Comparison of ENCODE assay signal across 2 cellular contexts in the genomic region with DNA sequence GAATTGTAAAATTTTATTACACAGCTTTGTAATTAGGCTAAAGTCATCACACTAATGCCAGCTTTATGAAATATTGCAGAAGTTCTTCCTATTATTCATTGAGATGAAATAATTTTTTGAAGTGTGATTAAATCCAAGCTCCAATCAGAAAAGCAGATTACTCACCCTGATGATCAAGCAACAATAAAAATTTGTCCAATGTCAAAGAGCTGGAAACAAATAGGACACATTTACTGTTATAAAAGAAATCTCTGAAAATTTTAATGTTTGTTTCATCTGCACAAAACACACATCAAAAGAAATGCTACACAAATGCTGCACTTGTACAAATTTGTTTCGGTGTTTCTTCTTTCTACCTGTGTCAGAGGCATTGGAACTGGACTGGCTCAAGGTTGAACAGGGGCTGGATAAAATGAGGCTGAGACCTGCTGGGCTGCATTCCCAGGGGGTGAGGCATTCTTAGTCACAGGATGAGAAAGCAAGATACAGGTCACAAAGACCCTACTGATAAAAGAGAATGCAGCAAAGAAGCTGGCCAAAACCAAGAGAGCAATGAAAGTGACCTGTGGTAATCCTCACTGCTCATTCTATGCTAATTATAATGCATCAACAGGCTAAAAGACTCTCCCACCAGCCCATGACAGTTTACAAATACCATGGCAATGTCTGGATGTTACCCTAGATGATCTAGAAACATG.
A peak's percentile ranks its signal among the peaks of the same experiment; 100 is the strongest.
TF ChIP-seq lines count a peak whose summit lies in the region.

No MANE protein-coding gene starts in this region.

TF ChIP-seq in HepG2, 621 proteins besides CTCF, POLR2A, EP300 and RAD21:
- TF ChIP-seq MEIS2 (CRISPR knock-in tag; IDR thresholded peaks at IDR 0.05) (no peak), FOSL2 (CRISPR knock-in tag; IDR thresholded peaks at IDR 0.05) (peak; percentile 54), ZFAT (CRISPR knock-in tag; conservative IDR thresholded peaks at IDR 0.05) (no peak), ZNF749 (CRISPR knock-in tag; IDR thresholded peaks at IDR 0.05; ENCODE audit: borderline replicate concordance) (no peak), THAP11 (CRISPR knock-in tag; IDR thresholded peaks at IDR 0.05) (no peak), PRPF4 (IDR thresholded peaks at IDR 0.05; ENCODE audit: low read depth, low read length, poor library complexity, severe bottlenecking) (no peak), TEAD3 (CRISPR knock-in tag; optimal IDR thresholded peaks at IDR 0.05; ENCODE audit: borderline replicate concordance) (peak; percentile 31), ZNF607 (CRISPR knock-in tag; IDR thresholded peaks at IDR 0.05; ENCODE audit: borderline replicate concordance) (no peak)
- TF ChIP-seq, protein P1, sequence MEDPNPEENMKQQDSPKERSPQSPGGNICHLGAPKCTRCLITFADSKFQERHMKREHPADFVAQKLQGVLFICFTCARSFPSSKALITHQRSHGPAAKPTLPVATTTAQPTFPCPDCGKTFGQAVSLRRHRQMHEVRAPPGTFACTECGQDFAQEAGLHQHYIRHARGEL (CRISPR knock-in tag; IDR thresholded peaks at IDR 0.05), result no peak

TF ChIP-seq in K562, 482 proteins besides CTCF, POLR2A, EP300 and RAD21:
- TF ChIP-seq ZNF707 (CRISPR knock-in tag; conservative IDR thresholded peaks at IDR 0.05), result no peak
- peak; percentile 56; the same call in 1 of the 2 replicates for TF ChIP-seq FOSL1 (tag; conservative IDR thresholded peaks at IDR 0.05)
